9 cellular contexts compared by ENCODE assay signal in the genomic region with DNA sequence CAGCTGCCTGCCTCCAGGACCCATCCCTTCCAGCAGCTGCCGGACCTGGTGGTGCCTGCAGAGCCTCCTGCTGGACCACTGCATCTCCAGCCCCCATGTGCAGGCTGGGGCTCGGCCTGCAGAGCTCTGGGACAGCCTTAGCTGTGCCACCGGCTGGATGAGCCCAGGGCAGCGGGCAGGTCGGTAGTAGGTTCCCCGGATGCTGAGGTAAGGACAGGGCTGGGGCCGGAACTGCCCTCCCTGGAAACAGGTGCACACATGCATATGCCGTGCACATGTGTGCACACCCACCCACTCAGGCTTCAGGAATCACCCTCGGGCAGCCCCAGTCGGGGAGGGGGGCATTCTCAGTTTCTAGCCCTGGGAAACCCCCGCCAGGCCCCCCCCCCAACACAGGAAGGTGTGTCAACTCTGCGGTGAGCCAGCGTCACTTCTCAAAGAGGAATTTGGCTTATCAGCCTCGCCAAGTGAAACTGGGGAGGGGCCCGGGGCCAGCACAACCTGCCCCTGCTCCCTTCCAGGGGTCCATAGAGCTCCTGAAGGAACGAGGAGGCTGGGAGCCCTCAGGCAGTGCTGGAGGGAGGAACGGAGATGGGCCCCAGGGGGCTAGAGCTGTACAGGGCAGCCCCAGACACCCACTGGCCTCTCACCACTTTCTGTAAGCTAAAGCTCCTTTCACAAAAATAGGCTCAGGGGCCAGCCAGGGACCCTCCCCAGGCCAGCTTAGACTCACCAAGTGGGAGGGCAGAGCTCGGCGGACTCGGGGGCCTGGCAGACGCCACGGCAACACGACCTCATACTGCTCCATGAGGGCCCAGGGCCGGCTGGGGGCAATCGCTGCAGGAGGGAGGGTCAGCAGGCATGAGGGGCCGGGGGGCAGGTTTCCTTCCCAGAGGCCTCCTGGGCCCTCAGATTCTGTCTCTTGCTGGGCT. TPM values are rescaled to one million over a fixed set of nuclear protein-coding genes. Genes with fewer than 3 reads are reported as not detected.
DNase-seq lines count a peak whose midpoint lies in the region; ATAC-seq and FAIRE-seq lines count a peak whose summit lies in the region.
"Had no signal": no experiment of that assay in that cellular context is flagged by ENCODE, and none has a peak within 500 bp of the region (broad histone marks: within the 10 kb centered on the region; RNA-seq: fewer than 3 reads in every experiment).

No MANE protein-coding gene starts in this region.

- H3K36me3 ChIP-seq in SJCRH30, result no peaks in the 10 kb centered on the region

- no peaks in the 10 kb centered on the region for H3K9me3 ChIP-seq in SJCRH30 (replicated peaks)

- H3K4me3 Mint-ChIP-seq in activated naive CD4-positive, alpha-beta T cell treated with anti-CD3 and anti-CD28 coated beads, Interleukin-2, amount 10 ng/mL, durations not matched to agents 7 days and 5 days, result peak overlapping the region; percentile 84

- H3K27me3 ChIP-seq in SJCRH30, result no peaks in the 10 kb centered on the region

- H3K4me3 ChIP-seq in SJCRH30, result no peak overlapping the region

- CTCF ChIA-PET in activated naive CD4-positive, alpha-beta T cell treated with anti-CD3 and anti-CD28 coated beads, Interleukin-2, amount 10 ng/mL, durations not matched to agents 7 days and 5 days (lab: Charles Lee), result interaction anchor here (0.9 to 2.7 kb wide), 7 partner anchors 11 to 131 kb away, joined by 3 to 11 read pairs (median 4); no protein-coding TSS in a partner anchor

- peak; percentile 49 to 59 for DNase-seq in SJCRH30
- DNase-seq in activated naive CD4-positive, alpha-beta T cell treated with anti-CD3 and anti-CD28 coated beads, Interleukin-2, amount 10 ng/mL, durations not matched to agents 7 days and 5 days, result peak; percentile 88
- peak; percentile 77 for DNase-seq in stimulated activated CD4-positive, alpha-beta T cell treated with anti-CD3 and anti-CD28 coated beads, Interleukin-12 subunit alpha, Interleukin-12 subunit beta, amount 100 ng/mL, for 4 hours
- no peak for DNase-seq in HTR-8/SVneo (ENCODE audit: insufficient read length, low spot score)
- no peak for DNase-seq in urothelium cell line (ENCODE audit: low spot score)
- DNase-seq in NCI-H2171 (lab: John Stamatoyannopoulos, UW), result no peak

- FAIRE-seq in HTR-8/SVneo (lab: Jason Lieb, UNC) (no peak), urothelium cell line (lab: Jason Lieb, UNC) (no peak)

- peak overlapping the region; percentile 87 for H3K27ac Mint-ChIP-seq in activated naive CD4-positive, alpha-beta T cell treated with anti-CD3 and anti-CD28 coated beads, Interleukin-2, amount 10 ng/mL, durations not matched to agents 7 days and 5 days

- H3K36me3 Mint-ChIP-seq in activated naive CD4-positive, alpha-beta T cell treated with anti-CD3 and anti-CD28 coated beads, Interleukin-2, amount 10 ng/mL, durations not matched to agents 7 days and 5 days, result peaks cover 12% of the 10 kb centered on the region

- no peaks in the 10 kb centered on the region for H3K27me3 Mint-ChIP-seq in activated naive CD4-positive, alpha-beta T cell treated with anti-CD3 and anti-CD28 coated beads, Interleukin-2, amount 10 ng/mL, durations not matched to agents 7 days and 5 days

- H3K9me3 Mint-ChIP-seq in activated naive CD4-positive, alpha-beta T cell treated with anti-CD3 and anti-CD28 coated beads, Interleukin-2, amount 10 ng/mL, durations not matched to agents 7 days and 5 days, result no peaks in the 10 kb centered on the region

- ATAC-seq in GM18873 (IDR thresholded peaks at IDR 0.05; ENCODE audit: low FRiP score, unreplicated experiment) (peak; percentile 48), HG02970 (IDR thresholded peaks at IDR 0.05; ENCODE audit: low FRiP score, unreplicated experiment) (peak; percentile 48)

- H3K4me1 Mint-ChIP-seq in activated naive CD4-positive, alpha-beta T cell treated with anti-CD3 and anti-CD28 coated beads, Interleukin-2, amount 10 ng/mL, durations not matched to agents 7 days and 5 days, result peaks cover 41% of the 10 kb centered on the region

- H3K27ac ChIP-seq in SJCRH30, result no peak overlapping the region

- H3K4me1 ChIP-seq in SJCRH30, result no peaks in the 10 kb centered on the region

RNA-seq across cellular contexts. Expression of a gene that starts 1.7 kb away (rescaled TPM):
- total RNA-seq in SJCRH30 (2014; rRNA removed; shearing (Covaris generic)), result 0.56 and 0.67 TPM in 2 replicates

RNA-seq across cellular contexts. Expression of a gene that starts 33.7 kb away (rescaled TPM):
- 23.3 and 24.4 TPM in 2 replicates for total RNA-seq in SJCRH30 (2014; rRNA removed; shearing (Covaris generic))

RNA-seq across cellular contexts. Expression of a gene that starts 33.7 kb away (rescaled TPM):
- 23.9 and 28.5 TPM in 2 replicates for total RNA-seq in SJCRH30 (2014; rRNA removed; shearing (Covaris generic))

RNA-seq across cellular contexts. Expression of a gene that starts 37.4 kb away (rescaled TPM):
- total RNA-seq in SJCRH30 (2014; rRNA removed; shearing (Covaris generic)), result 0.10 and 0.26 TPM in 2 replicates
- total RNA-seq: temporal lobe had no signal

RNA-seq across cellular contexts. Expression of a gene that starts 45.0 kb away (rescaled TPM):
- not detected in 2 replicates for total RNA-seq in SJCRH30 (2014; rRNA removed; shearing (Covaris generic))
- total RNA-seq: temporal lobe had no signal

Comparison
In these comparisons a context has a peak if more than half of its experiments do, and no peak if none do; other contexts are left out.
1. DNase-seq: peak in SJCRH30 (2 of 2), activated naive CD4-positive, alpha-beta T cell treated with anti-CD3 and anti-CD28 coated beads, Interleukin-2, amount 10 ng/mL, durations not matched to agents 7 days and 5 days (single experiment) and stimulated activated CD4-positive, alpha-beta T cell treated with anti-CD3 and anti-CD28 coated beads, Interleukin-12 subunit alpha, Interleukin-12 subunit beta, amount 100 ng/mL, for 4 hours (single experiment); none in HTR-8/SVneo (single experiment), urothelium cell line (single experiment) and NCI-H2171 (single experiment).